8 cellular contexts compared by ENCODE assay signal in the genomic region with DNA sequence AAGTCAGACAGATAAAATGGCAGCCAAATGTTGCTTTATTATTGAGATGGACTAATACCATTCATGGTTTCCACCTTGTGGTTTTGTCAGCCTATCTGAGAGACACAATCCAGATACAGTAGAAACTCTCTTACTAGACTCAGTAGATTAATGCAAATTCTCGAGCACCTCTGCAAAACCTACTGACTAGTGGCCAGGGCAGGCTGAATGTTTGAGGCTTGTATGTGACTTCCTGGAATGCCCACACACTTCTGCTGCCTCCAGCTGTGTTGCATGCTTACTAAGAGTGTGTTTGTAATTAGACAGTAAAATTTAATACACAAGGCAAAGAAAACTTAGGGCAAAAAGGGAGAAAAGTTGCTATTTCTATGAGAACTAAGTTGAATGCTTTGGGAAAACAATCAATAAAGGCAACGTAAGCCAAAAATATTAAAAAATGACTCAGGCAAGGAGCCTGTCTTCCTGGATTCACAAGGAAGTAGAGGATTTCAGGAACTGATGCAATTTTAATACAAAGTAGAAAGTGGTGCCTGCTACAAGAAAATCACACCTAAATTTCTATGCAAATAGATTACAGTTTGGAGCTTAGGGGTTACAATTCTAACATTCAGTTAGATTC. TPM values are rescaled to one million over a fixed set of nuclear protein-coding genes. Genes with fewer than 3 reads are reported as not detected.
DNase-seq lines count a peak whose midpoint lies in the region; ATAC-seq and TF ChIP-seq lines count a peak whose summit lies in the region.

No MANE protein-coding gene starts in this region.

- no peak overlapping the region for H3K4me3 ChIP-seq in SJCRH30

- peaks cover 25% of the 10 kb centered on the region for H3K4me1 Mint-ChIP-seq in CD14-positive monocyte

- no peaks in the 10 kb centered on the region for H3K4me1 ChIP-seq in SJCRH30

- peaks cover 0 to 3% (median 2%) of the 10 kb centered on the region in 3 donors for H3K27me3 Mint-ChIP-seq in CD14-positive monocyte (ENCODE audit: low read depth in 3 of 3)

- H3K27ac Mint-ChIP-seq in CD14-positive monocyte = peak overlapping the region in 1 of 7 donors; percentile 21

- CTCF ChIA-PET in GM10248 (lab: Yijun Ruan, JAX) = interaction anchor here (1.3 to 4.8 kb wide), 7 partner anchors 14 to 303 kb away, joined by 3 to 32 read pairs (median 14); no protein-coding TSS in a partner anchor

- H3K27ac ChIP-seq in SJCRH30 = no peak overlapping the region

- DNase-seq in GM10248 (ENCODE audit: extremely low spot score) (peak; percentile 18), dermis blood vessel endothelial cell (peak; percentile 2), DMS153 treated with DMSO at 0.1 percent for 48 hours (lab: John Stamatoyannopoulos, UW; ENCODE audit: unreplicated experiment) (no peak), CD14-positive monocyte (ENCODE audit: low spot score) (no peak), SJCRH30 (no peak)
- no peak for DNase-seq in stimulated activated CD8-positive, alpha-beta memory T cell treated with anti-CD3 and anti-CD28 coated beads, Interleukin-4, amount 100 ng/mL, for 48 hours

- peak overlapping the region in 1 of 2 donors; percentile 42 for H3K4me3 Mint-ChIP-seq in CD14-positive monocyte

- H3K36me3 ChIP-seq in SJCRH30 = no peaks in the 10 kb centered on the region

- no peaks in the 10 kb centered on the region for H3K27me3 ChIP-seq in SJCRH30

- no peaks in the 10 kb centered on the region for H3K9me3 Mint-ChIP-seq in CD14-positive monocyte

- no peaks in the 10 kb centered on the region for H3K9me3 ChIP-seq in SJCRH30 (replicated peaks)

- no peaks in the 10 kb centered on the region for H3K36me3 Mint-ChIP-seq in CD14-positive monocyte

- intact Hi-C loops in CD14-positive monocyte (cut with micrococcal nuclease) = no loop called here

- TF ChIP-seq CTCF in GM10248 (IDR thresholded peaks at IDR 0.05; ENCODE audit: control extremely low read depth, extremely low read depth, low read depth, missing control alignments) (no peak), CD14-positive monocyte (IDR thresholded peaks at IDR 0.05) (no peak)

- POLR2A ChIA-PET in GM10248 (lab: Yijun Ruan, JAX) = no interaction called here

- peak; percentile 79 for ATAC-seq in GM21447 (IDR thresholded peaks at IDR 0.05; ENCODE audit: unreplicated experiment)
- ATAC-seq in HG03457 (IDR thresholded peaks at IDR 0.05; ENCODE audit: unreplicated experiment) = peak; percentile 94

RNA-seq across cellular contexts. Expression of gene CCNG1, which starts 30.3 kb away (rescaled TPM):
- 379 and 441 TPM in 2 replicates for total RNA-seq in dermis blood vessel endothelial cell
- polyA plus RNA-seq in CD14-positive monocyte = 10 to 100 TPM; 46.0 to 48.9 TPM
- total RNA-seq in SJCRH30 (2014; rRNA removed; shearing (Covaris generic)) = 199 and 202 TPM in 2 replicates

RNA-seq across cellular contexts. Expression of gene NUDCD2, which starts 52.8 kb away (rescaled TPM):
- 2.9 and 7.6 TPM in 2 replicates for total RNA-seq in dermis blood vessel endothelial cell
- polyA plus RNA-seq in CD14-positive monocyte = 10 to 100 TPM; 22.0 to 23.6 TPM
- total RNA-seq in SJCRH30 (2014; rRNA removed; shearing (Covaris generic)) = 19.1 and 20.1 TPM in 2 replicates

RNA-seq across cellular contexts. Expression of gene HMMR, which starts 53.3 kb away (rescaled TPM):
- total RNA-seq in dermis blood vessel endothelial cell = 16.2 and 60.2 TPM in 2 replicates
- under 1 TPM in 1 of 2 donors, not detected in 1; 0.29 TPM for polyA plus RNA-seq in CD14-positive monocyte
- 74.1 and 92.5 TPM in 2 replicates for total RNA-seq in SJCRH30 (2014; rRNA removed; shearing (Covaris generic))

Comparison
In these comparisons a context has a peak if more than half of its experiments do, and no peak if none do; other contexts are left out.
1. DNase-seq: peak in GM10248 (single experiment) and dermis blood vessel endothelial cell (single experiment); none in stimulated activated CD8-positive, alpha-beta memory T cell treated with anti-CD3 and anti-CD28 coated beads, Interleukin-4, amount 100 ng/mL, for 48 hours (single experiment), DMS153 treated with DMSO at 0.1 percent for 48 hours (single experiment), CD14-positive monocyte (single experiment) and SJCRH30 (0 of 2).